ENCODE assay signal across 8 cellular contexts in genomic region chr7:93231799-93232672, GRCh38. TPM values are rescaled to one million over a fixed set of nuclear protein-coding genes. Genes with fewer than 3 reads are reported as not detected.
DNase-seq lines count a peak whose midpoint lies in the region; ATAC-seq and TF ChIP-seq lines count a peak whose summit lies in the region.

Gene VPS50, plus strand, starts transcription at chr7:93232366. Its CDS starts 102 bp downstream, at chr7:93232468.

- H3K4me3 ChIP-seq in HFF-Myc (replicated peaks; ENCODE audit: low read depth, low read length) (peak within 1 kb of the TSS; percentile 91), gastroesophageal sphincter (peak within 1 kb of the TSS; percentile 85 to 94), neutrophil (ENCODE audit: low read depth in 1 of 2, low read length in 1 of 2) (peak within 1 kb of the TSS; percentile 80 to 87)

- H3K27me3 ChIP-seq in gastroesophageal sphincter: no peaks in the 10 kb centered on the region
- no peaks in the 10 kb centered on the region for H3K27me3 ChIP-seq in neutrophil

- no peaks in the 10 kb centered on the region for H3K9me3 Mint-ChIP-seq in activated naive CD4-positive, alpha-beta T cell treated with anti-CD3 and anti-CD28 coated beads for 36 hours

- TF ChIP-seq EP300 in gastroesophageal sphincter (IDR thresholded peaks at IDR 0.05): no peak

- H3K27ac Mint-ChIP-seq in activated naive CD4-positive, alpha-beta T cell treated with anti-CD3 and anti-CD28 coated beads for 36 hours: peak within 1 kb of the TSS; percentile 83

- intact Hi-C loops in activated naive CD4-positive, alpha-beta T cell treated with anti-CD3 and anti-CD28 coated beads for 36 hours (cut with micrococcal nuclease): loop anchor here (1.0 to 10.0 kb wide), 18 partner anchors 54 to 1426 kb away; partner anchors contain the start of genes AKAP9, ANKIB1, BET1 and CYP51A1

- H3K4me1 ChIP-seq in gastroesophageal sphincter: peaks cover 0 to 27% (median 2%) of the 10 kb centered on the region in 3 donors
- peaks cover 27 to 30% of the 10 kb centered on the region in 2 experiments for H3K4me1 ChIP-seq in neutrophil (ENCODE audit: control insufficient read depth in 1 of 2, insufficient read depth in 1 of 2, low read depth in 1 of 2, low read length in 1 of 2)

- H3K9me3 ChIP-seq in gastroesophageal sphincter (no peaks in the 10 kb centered on the region), neutrophil (no peaks in the 10 kb centered on the region)

- H3K36me3 Mint-ChIP-seq in activated naive CD4-positive, alpha-beta T cell treated with anti-CD3 and anti-CD28 coated beads for 36 hours (ENCODE audit: low read depth): no peaks in the 10 kb centered on the region

- TF ChIP-seq CTCF in HFF-Myc (IDR thresholded peaks at IDR 0.05; ENCODE audit: low read depth, low read length, missing control alignments) (no peak), gastroesophageal sphincter (IDR thresholded peaks at IDR 0.05) (peak in 3 of 4 experiments; percentile 34 to 44 (median 39)), neutrophil (IDR thresholded peaks at IDR 0.05) (peak; percentile 52)

- CTCF ChIA-PET in activated naive CD4-positive, alpha-beta T cell treated with anti-CD3 and anti-CD28 coated beads for 36 hours (lab: Charles Lee): interaction anchor here (0.7 to 2.5 kb wide), 8 partner anchors 9 to 814 kb away, joined by 3 to 16 read pairs (median 3); no protein-coding TSS in a partner anchor

- H3K27ac ChIP-seq in gastroesophageal sphincter (peak within 1 kb of the TSS in 3 of 4 donors; percentile 73 to 75 (median 74)), neutrophil (peak within 1 kb of the TSS; percentile 82), substantia nigra (ENCODE audit: low read depth, low read length, poor library complexity, severe bottlenecking) (peak within 1 kb of the TSS; percentile 62)

- no peaks in the 10 kb centered on the region for H3K27me3 Mint-ChIP-seq in activated naive CD4-positive, alpha-beta T cell treated with anti-CD3 and anti-CD28 coated beads for 36 hours (ENCODE audit: low read depth)

- H3K4me1 Mint-ChIP-seq in activated naive CD4-positive, alpha-beta T cell treated with anti-CD3 and anti-CD28 coated beads for 36 hours (ENCODE audit: low read depth): peaks cover 10% of the 10 kb centered on the region

- 1% methylated on average over 15 to 31 of the region's 40 CpGs for WGBS in gastroesophageal sphincter (ENCODE audit: low coverage in 1 of 2), 2 donors

- DNase-seq in GF-D8 (lab: John Stamatoyannopoulos, UW) (peak; percentile 92), HFF-Myc (ENCODE audit: extremely low read depth, low read depth) (peak; percentile 80), NAMALWA (ENCODE audit: low spot score) (peak; percentile 99), SK-N-DZ (ENCODE audit: low spot score) (peak; percentile 96), substantia nigra (lab: John Stamatoyannopoulos, UW) (peak; percentile 32 to 99 (median 93))
- DNase-seq in activated naive CD4-positive, alpha-beta T cell treated with anti-CD3 and anti-CD28 coated beads for 36 hours: peak; percentile 96

- H3K36me3 ChIP-seq in gastroesophageal sphincter (no peaks in the 10 kb centered on the region), neutrophil (no peaks in the 10 kb centered on the region)

- H3K4me3 Mint-ChIP-seq in activated naive CD4-positive, alpha-beta T cell treated with anti-CD3 and anti-CD28 coated beads for 36 hours: peak within 1 kb of the TSS; percentile 96

- TF ChIP-seq POLR2A in gastroesophageal sphincter (IDR thresholded peaks at IDR 0.05): no peak

- ATAC-seq in gastroesophageal sphincter: peak; percentile 100

RNA-seq across cellular contexts. Expression of gene VPS50, which starts in this region (rescaled TPM):
- 16.6 and 18.1 TPM in 2 replicates for polyA plus RNA-seq in SK-N-DZ (2014; cell fraction: cytosol; rRNA removed)
- 32.1 and 52.6 TPM in 2 replicates for polyA plus RNA-seq in SK-N-DZ (2014; cell fraction: nucleus; rRNA removed)
- total RNA-seq in activated naive CD4-positive, alpha-beta T cell treated with anti-CD3 and anti-CD28 coated beads for 36 hours: 10 to 100 TPM; 15.0 to 15.8 TPM
- 10 to 100 TPM; 17.4 to 26.6 (median 23.7) TPM for total RNA-seq in gastroesophageal sphincter

Comparison
In these comparisons a context has a peak if more than half of its experiments do, and no peak if none do; other contexts are left out.
1. Peak in every context shown above with its lines: DNase-seq, ATAC-seq, H3K4me3 ChIP-seq and H3K27ac ChIP-seq.